In the genomic region with DNA sequence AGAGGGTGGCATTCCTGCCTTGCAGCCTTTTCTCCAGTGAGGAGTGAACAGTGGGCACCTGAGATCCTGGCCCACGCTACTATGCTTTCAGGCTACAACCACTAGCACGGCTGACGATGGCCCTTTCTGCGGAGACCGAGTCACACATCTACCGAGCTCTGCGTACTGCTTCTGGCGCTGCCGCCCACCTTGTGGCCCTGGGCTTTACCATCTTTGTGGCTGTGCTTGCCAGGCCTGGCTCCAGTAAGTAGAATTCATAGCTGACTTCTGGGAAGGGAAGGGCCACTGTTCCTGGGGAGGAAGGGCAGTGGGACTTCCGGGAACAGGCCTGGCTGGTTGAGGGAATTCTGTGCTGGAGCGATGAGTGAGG, we compare ENCODE assay signal across 8 cellular contexts. TPM values are rescaled to one million over a fixed set of nuclear protein-coding genes. Genes with fewer than 3 reads are reported as not detected.
DNase-seq lines count a peak whose midpoint lies in the region; ATAC-seq and TF ChIP-seq lines count a peak whose summit lies in the region.

No MANE protein-coding gene starts in this region.

- H3K4me2 ChIP-seq in mammary epithelial cell (ENCODE audit: insufficient read depth, low read depth, low read length) = peak overlapping the region; percentile 90

- intact Hi-C loops in mammary epithelial cell (cut with micrococcal nuclease) = loop anchor here (1.0 kb wide), 1 partner anchor 8 kb away; a partner anchor contains a TSS

- H3K9me3 ChIP-seq in mammary epithelial cell (replicated peaks; ENCODE audit: insufficient read depth, low read length) (no peaks in the 10 kb centered on the region), mucosa of rectum (ENCODE audit: control insufficient read depth in 2 of 2, low read length in 2 of 2) (no peaks in the 10 kb centered on the region)

- dilution Hi-C loops in mammary epithelial cell (cut with HindIII; ENCODE audit: low sequenced_read_pairs) = loop anchor here (10.0 kb wide), 1 partner anchor 93 kb away; no protein-coding TSS in a partner anchor

- H3K9ac ChIP-seq in mammary epithelial cell (ENCODE audit: insufficient read depth, low read length) (no peak overlapping the region), mucosa of rectum (ENCODE audit: low read depth in 1 of 2, low read length in 2 of 2) (peak overlapping the region; percentile 74 to 94)

- H2AFZ ChIP-seq in mammary epithelial cell (ENCODE audit: low read depth, low read length) = peak overlapping the region; percentile 82

- TF ChIP-seq CTCF in 22Rv1 (IDR thresholded peaks at IDR 0.05) = no peak
- no peak for TF ChIP-seq CTCF in mammary epithelial cell (conservative IDR thresholded peaks at IDR 0.05 in 1 of 2, IDR thresholded peaks at IDR 0.05 in 1 of 2; ENCODE audit: extremely low read depth in 1 of 2, insufficient read depth in 1 of 2, low read depth in 1 of 2, low read length in 2 of 2)

- peaks cover 59% of the 10 kb centered on the region for H3K79me2 ChIP-seq in mammary epithelial cell (ENCODE audit: insufficient read depth, low read length)

- no peaks in the 10 kb centered on the region for H4K20me1 ChIP-seq in mammary epithelial cell (ENCODE audit: insufficient read depth, low read length)

- H3K4me1 ChIP-seq in mammary epithelial cell (ENCODE audit: insufficient read depth, low read length) (peaks cover 25% of the 10 kb centered on the region), mucosa of rectum (ENCODE audit: control insufficient read depth in 2 of 2, insufficient read depth in 2 of 2, low read length in 2 of 2) (peaks cover 35 to 40% of the 10 kb centered on the region in 2 donors)

- peak; percentile 1 for ATAC-seq in HG03432 (IDR thresholded peaks at IDR 0.05; ENCODE audit: unreplicated experiment)

- CTCF ChIA-PET in mammary epithelial cell (lab: Charles Lee; ENCODE audit: low non-redundant PET) = interaction anchor here (0.6 kb wide), 1 partner anchor 998 kb away, joined by 3 read pairs; no protein-coding TSS in a partner anchor

- BruUV-seq in mammary epithelial cell (replicated peaks; lab: Mats Ljungman, UMichigan) = no TSS peak

- H3K27me3 ChIP-seq in mammary epithelial cell (ENCODE audit: insufficient read depth, low read length) (no peaks in the 10 kb centered on the region), mucosa of rectum (ENCODE audit: control insufficient read depth in 2 of 2, insufficient read depth in 2 of 2, low read length in 2 of 2) (no peaks in the 10 kb centered on the region)

- WGBS in mammary epithelial cell (ENCODE audit: low coverage, missing lambda C conversion rate) = 11% methylated on average over 11 of the region's 11 CpGs

- no peak for DNase-seq in mammary epithelial cell
- DNase-seq in stimulated activated CD4-positive, alpha-beta T cell treated with anti-CD3 and anti-CD28 coated beads, Interleukin-15, amount 100 ng/mL, for 24 hours = no peak
- DNase-seq in NCI-H1048 (lab: John Stamatoyannopoulos, UW) = no peak
- DNase-seq in NCI-H2107 treated with DMSO at 0.1 percent for 48 hours (lab: John Stamatoyannopoulos, UW; ENCODE audit: unreplicated experiment) = no peak
- no peak for DNase-seq in NCI-H1436 (lab: John Stamatoyannopoulos, UW)

- peak overlapping the region; percentile 58 to 88 (median 72) for H3K4me3 ChIP-seq in mammary epithelial cell (replicated peaks in 1 of 3; ENCODE audit: insufficient read depth in 1 of 3, low read depth in 2 of 3, low read length in 3 of 3)
- peak overlapping the region; percentile 70 to 97 for H3K4me3 ChIP-seq in mucosa of rectum (ENCODE audit: low read length in 2 of 2)

- H3K27ac ChIP-seq in 22Rv1 (peak overlapping the region; percentile 89), mammary epithelial cell (ENCODE audit: insufficient read depth, low read depth, low read length) (no peak overlapping the region), mucosa of rectum (ENCODE audit: low read depth in 2 of 2, low read length in 2 of 2) (peak overlapping the region in 1 of 2 donors; percentile 87)

- in situ Hi-C loops in mammary epithelial cell (cut with MboI; ENCODE audit: low sequenced_read_pairs in 2 of 2) = no loop called here

- H3K36me3 ChIP-seq in mammary epithelial cell (ENCODE audit: insufficient read depth, low read length) = peaks cover 14% of the 10 kb centered on the region
- peaks cover 45 to 47% of the 10 kb centered on the region in 2 donors for H3K36me3 ChIP-seq in mucosa of rectum (ENCODE audit: control insufficient read depth in 2 of 2, insufficient read depth in 2 of 2, low read length in 2 of 2)

RNA-seq across cellular contexts. Expression of a gene that starts 0.6 kb away (rescaled TPM):
- total RNA-seq in mammary epithelial cell = 10 to 100 TPM; 10.0 to 11.9 TPM
- 24.4 TPM for polyA plus RNA-seq in mammary epithelial cell
- 8.0 TPM for polyA minus RNA-seq in mammary epithelial cell

RNA-seq across cellular contexts. Expression of a gene that starts 0.7 kb away (rescaled TPM):
- 10 to 100 TPM; 15.6 to 17.7 TPM for total RNA-seq in mammary epithelial cell
- polyA plus RNA-seq in mammary epithelial cell = 34.8 TPM
- polyA minus RNA-seq in mammary epithelial cell = 28.7 TPM

RNA-seq across cellular contexts. Expression of a gene that starts 5.8 kb away (rescaled TPM):
- under 1 TPM; 0.33 to 0.52 TPM for total RNA-seq in mammary epithelial cell
- polyA plus RNA-seq in mammary epithelial cell = 0.33 TPM
- not detected for polyA minus RNA-seq in mammary epithelial cell

RNA-seq across cellular contexts. Expression of a gene that starts 8.0 kb away (rescaled TPM):
- 10 to 100 TPM; 37.6 to 42.8 TPM for total RNA-seq in mammary epithelial cell
- polyA plus RNA-seq in mammary epithelial cell = 33.2 TPM
- polyA minus RNA-seq in mammary epithelial cell = 30.9 TPM

RNA-seq across cellular contexts. Expression of a gene that starts 10.7 kb away (rescaled TPM):
- total RNA-seq in mammary epithelial cell = 10 to 100 TPM in 1 of 2 donors, 1 to 10 TPM in 1; 9.2 to 23.3 TPM
- polyA plus RNA-seq in mammary epithelial cell = 29.2 TPM
- polyA minus RNA-seq in mammary epithelial cell = 3.3 TPM
